ENCODE assay signal across 17 cellular contexts in genomic region chr7:14835399-14835798, GRCh38.
DNase-seq lines count a peak whose midpoint lies in the region; FAIRE-seq and TF ChIP-seq lines count a peak whose summit lies in the region.
"Had no signal": no experiment of that assay in that cellular context is flagged by ENCODE, and none has a peak within 500 bp of the region (broad histone marks: within the 10 kb centered on the region; RNA-seq: fewer than 3 reads in every experiment).

No MANE protein-coding gene starts in this region.

- no peak overlapping the region for H3K18ac ChIP-seq in H1 (ENCODE audit: extremely low read depth, low read length)

- H2BK20ac ChIP-seq in H1 (ENCODE audit: low read length): no peak overlapping the region

- H2BK15ac ChIP-seq in H1 (ENCODE audit: low read length): no peak overlapping the region

- H3K14ac ChIP-seq in H1 (ENCODE audit: insufficient read length): no peak overlapping the region

- no peak for TF ChIP-seq CTCF in H1 (IDR thresholded peaks at IDR 0.05; ENCODE audit: control extremely low read depth in 1 of 3, insufficient read depth in 1 of 3, low read depth in 1 of 3, low read length in 3 of 3)

- no peak overlapping the region for H3K4ac ChIP-seq in H1 (replicated peaks; ENCODE audit: insufficient read length, low read depth, low read length)

- POLR2A ChIA-PET in H1 (lab: Charles Lee; ENCODE audit: partially characterized antibody): no interaction called here

- H3K9ac ChIP-seq in H1 (replicated peaks in 1 of 4; ENCODE audit: extremely low read depth in 1 of 4, low read depth in 3 of 4, low read length in 3 of 4): no peak overlapping the region

- whole genome bisulfite sequencing in H1 (ENCODE audit: extremely low coverage in 1 of 2, insufficient coverage in 1 of 2, insufficient read length in 1 of 2, insufficient replicate concordance in 2 of 2, low coverage in 1 of 2, low lambda C conversion rate in 2 of 2, missing lambda C conversion rate in 1 of 2), 2 experiments: 75% methylated on average over 5 of the region's 5 CpGs; no CpG with 5 or more reads in 1 of the 2 experiments

- no peak overlapping the region; the same call in 1 of the 2 replicates for H2BK5ac ChIP-seq in H1 (ENCODE audit: low read depth, low read length)

- H3K27ac ChIP-seq in ACC112 (ENCODE audit: low read depth, low read length) (peak overlapping the region; percentile 89), H1 (ENCODE audit: low read depth, low read length) (no peak overlapping the region)
- H3K27ac ChIP-seq: body of pancreas, pancreas, thyroid gland had no signal

- no peak overlapping the region for H3K23ac ChIP-seq in H1 (ENCODE audit: insufficient read length)

- CTCF ChIA-PET in H1 (lab: Charles Lee; ENCODE audit: partially characterized antibody): interaction anchor here (1.1 to 1.2 kb wide), 2 partner anchors 114 to 117 kb away, joined by 3 to 4 read pairs; no protein-coding TSS in a partner anchor

- peak; percentile 32 for FAIRE-seq in H1 (lab: Jason Lieb, UNC)
- FAIRE-seq: pancreas had no signal

- H3K56ac ChIP-seq in H1 (replicated peaks; ENCODE audit: insufficient read length, low read depth, low read length): no peak overlapping the region

- H4K20me1 ChIP-seq in H1 (replicated peaks in 1 of 2; ENCODE audit: control insufficient read depth in 1 of 2, insufficient read depth in 2 of 2, low read length in 2 of 2): no peaks in the 10 kb centered on the region

- H2AFZ ChIP-seq in ACC112 (ENCODE audit: low read length, unreplicated experiment) (peak overlapping the region; percentile 28), H1 (ENCODE audit: low read length) (no peak overlapping the region)

- H3K4me1 ChIP-seq in ACC112 (ENCODE audit: control insufficient read depth, insufficient read depth, low read length, unreplicated experiment) (peaks cover 54% of the 10 kb centered on the region), H1 (replicated peaks in 1 of 4; ENCODE audit: control insufficient read depth in 3 of 4, insufficient read depth in 4 of 4, low read length in 3 of 4) (peaks cover 2 to 23% (median 14%) of the 10 kb centered on the region in 4 experiments; a peak in 4 of 7 replicates)
- H3K4me1 ChIP-seq: pancreas, thyroid gland had no signal

- TF ChIP-seq POLR2A in H1 (IDR thresholded peaks at IDR 0.05; ENCODE audit: control extremely low read depth in 1 of 2, low read depth in 2 of 2, low read length in 2 of 2): no peak

- no peaks in the 10 kb centered on the region for H3K27me3 ChIP-seq in ACC112 (ENCODE audit: insufficient read depth, low read length)
- H3K27me3 ChIP-seq in H1 (replicated peaks in 1 of 4; ENCODE audit: control insufficient read depth in 3 of 4, extremely low read depth in 1 of 4, insufficient read depth in 3 of 4, low read length in 3 of 4): no peaks in the 10 kb centered on the region
- H3K27me3 ChIP-seq: body of pancreas, pancreas, thyroid gland had no signal

- no peak overlapping the region for H3K4me2 ChIP-seq in H1 (ENCODE audit: insufficient read depth in 1 of 2, low read depth in 2 of 2, low read length in 2 of 2)

- H4K91ac ChIP-seq in H1 (replicated peaks; ENCODE audit: insufficient read length, low read length): peak overlapping the region; percentile 72

- H3K36me3 ChIP-seq in ACC112 (ENCODE audit: insufficient read depth, low read length) (no peaks in the 10 kb centered on the region), H1 (ENCODE audit: control insufficient read depth in 2 of 4, insufficient read depth in 4 of 4, low read length in 3 of 4) (no peaks in the 10 kb centered on the region)
- H3K36me3 ChIP-seq: pancreas, thyroid gland had no signal

- no peak overlapping the region for H4K5ac ChIP-seq in H1 (ENCODE audit: insufficient read length, low read depth, low read length)

- H4K8ac ChIP-seq in H1 (ENCODE audit: extremely low read depth, insufficient read depth, low read length): no peak overlapping the region

- no peaks in the 10 kb centered on the region for H3K79me1 ChIP-seq in H1 (ENCODE audit: low read depth, low read length)

- no peak overlapping the region for H2AK5ac ChIP-seq in H1 (ENCODE audit: low read depth, low read length)

- H3K79me2 ChIP-seq in ACC112 (ENCODE audit: control insufficient read depth, insufficient read depth, low read length, unreplicated experiment) (no peaks in the 10 kb centered on the region), H1 (ENCODE audit: control insufficient read depth in 1 of 2, insufficient read depth in 2 of 2, low read length in 2 of 2) (no peaks in the 10 kb centered on the region)

- DNase-seq in NCI-H1105 treated with DMSO at 0.1 percent for 48 hours (lab: John Stamatoyannopoulos, UW): peak; percentile 99
- DNase-seq in NCI-H446 (lab: John Stamatoyannopoulos, UW): peak; percentile 64 to 79
- DNase-seq in H1 (ENCODE audit: low read depth in 1 of 2, low spot score in 2 of 2): no peak
- no peak for DNase-seq in MV-4-11 (lab: John Stamatoyannopoulos, UW)
- DNase-seq in kidney glomerular epithelial cell (lab: John Stamatoyannopoulos, UW): no peak
- no peak for DNase-seq in GDM1 (lab: John Stamatoyannopoulos, UW)
- no peak for DNase-seq in stimulated activated naive CD4-positive, alpha-beta T cell (lab: John Stamatoyannopoulos, UW)
- DNase-seq: ACHN; activated CD8-positive, alpha-beta T cell treated with anti-CD3 and anti-CD28 coated beads for 36 hours; body of pancreas; endodermal cell; immature natural killer cell; NCI-H1694; pancreas; SIG-M5; thyroid gland had no signal

- TF ChIP-seq EP300 in H1 (IDR thresholded peaks at IDR 0.05; ENCODE audit: borderline replicate concordance in 1 of 2, low read depth in 2 of 2, low read length in 2 of 2): no peak

- H3K23me2 ChIP-seq in H1 (ENCODE audit: low read depth, low read length): no peaks in the 10 kb centered on the region

- H3K4me3 ChIP-seq in ACC112 (ENCODE audit: low read depth, low read length): no peak overlapping the region
- no peak overlapping the region for H3K4me3 ChIP-seq in H1 (ENCODE audit: extremely low read depth in 1 of 4, insufficient read depth in 2 of 4, low read depth in 3 of 4, low read length in 4 of 4)
- H3K4me3 ChIP-seq: body of pancreas, pancreas, thyroid gland had no signal

- no peak for TF ChIP-seq RAD21 in H1 (IDR thresholded peaks at IDR 0.05 in 1 of 2, conservative IDR thresholded peaks at IDR 0.05 in 1 of 2; ENCODE audit: low read depth in 2 of 2, low read length in 2 of 2)

- no peaks in the 10 kb centered on the region for H3K9me3 ChIP-seq in H1 (ENCODE audit: insufficient read depth in 2 of 2, low read depth in 1 of 2, low read length in 1 of 2)
- H3K9me3 ChIP-seq: body of pancreas, pancreas, thyroid gland had no signal

- H2BK12ac ChIP-seq in H1 (ENCODE audit: low read depth, low read length): no peak overlapping the region; the same call in 1 of the 2 replicates

- H2BK120ac ChIP-seq in H1 (replicated peaks; ENCODE audit: low read depth, low read length): no peak overlapping the region

TF ChIP-seq in H1, 55 proteins besides CTCF, POLR2A, EP300 and RAD21:
- no peak for TF ChIP-seq EGR1 (IDR thresholded peaks at IDR 0.05; ENCODE audit: borderline replicate concordance, low read depth, low read length)
- no peak for TF ChIP-seq TAF7 (optimal IDR thresholded peaks at IDR 0.05; ENCODE audit: borderline replicate concordance, low read depth, low read length)
- TF ChIP-seq USF2 (IDR thresholded peaks at IDR 0.05; ENCODE audit: low read length): no peak
- no peak for TF ChIP-seq ZNF274 (IDR thresholded peaks at IDR 0.05; ENCODE audit: borderline replicate concordance, extremely low read depth, low read length)
- no peak for TF ChIP-seq KDM5A (IDR thresholded peaks at IDR 0.05; ENCODE audit: low read length)
- no peak for TF ChIP-seq ATF2 (IDR thresholded peaks at IDR 0.05; ENCODE audit: low read length)
- TF ChIP-seq SAP30 (IDR thresholded peaks at IDR 0.05; ENCODE audit: insufficient read depth, insufficient replicate concordance, low read length): no peak
- TF ChIP-seq TCF12 (IDR thresholded peaks at IDR 0.05; ENCODE audit: low read depth, low read length): no peak

Comparison
In these comparisons a context has a peak if more than half of its experiments do, and no peak if none do; other contexts are left out.
1. DNase-seq: peak in NCI-H1105 treated with DMSO at 0.1 percent for 48 hours (single experiment) and NCI-H446 (2 of 2); none in H1 (0 of 2), MV-4-11 (single experiment), kidney glomerular epithelial cell (single experiment), GDM1 (single experiment) and stimulated activated naive CD4-positive, alpha-beta T cell (0 of 6).